In the genomic region with DNA sequence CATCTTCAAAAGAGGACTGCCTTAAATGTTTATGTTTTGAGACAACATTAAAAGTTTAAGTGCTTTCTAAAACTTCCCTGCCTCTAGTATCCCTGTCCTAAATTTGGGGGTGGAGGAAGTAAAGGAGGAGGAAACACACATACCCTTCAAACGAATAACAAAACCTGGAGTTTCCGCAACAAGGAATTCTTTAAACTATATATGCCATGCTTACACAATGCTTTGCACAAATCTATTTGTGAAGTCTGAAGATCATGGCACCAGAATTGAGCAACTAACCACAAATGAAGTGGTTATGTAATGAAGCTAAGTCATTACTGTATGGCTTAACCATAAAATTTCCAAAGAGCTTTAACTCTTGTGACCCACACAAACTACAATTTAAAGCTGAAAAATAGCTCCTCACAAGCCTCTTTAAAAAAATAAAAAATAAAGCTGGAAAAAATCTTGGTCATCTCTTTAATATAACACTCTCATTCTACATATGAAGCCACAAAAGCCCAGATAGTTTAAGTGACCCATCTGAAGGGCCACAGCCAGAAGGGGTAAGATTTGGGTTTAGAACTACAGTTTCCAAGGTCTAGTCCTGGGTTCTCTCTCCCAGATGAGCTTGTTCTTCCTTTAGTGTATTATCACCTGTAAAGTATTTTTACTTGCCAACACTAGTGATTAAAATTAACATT, we compare ENCODE assay signal across 1 cellular context.
TF ChIP-seq lines count a peak whose summit lies in the region.

No MANE protein-coding gene starts in this region.

TF ChIP-seq in HepG2, 621 proteins besides CTCF, POLR2A, EP300 and RAD21 (continued from another document and continues in another):
- TF ChIP-seq ZNF496 (CRISPR knock-in tag; IDR thresholded peaks at IDR 0.05; ENCODE audit: insufficient replicate concordance) (no peak), NR2F1 (CRISPR knock-in tag; IDR thresholded peaks at IDR 0.05) (peak in 1 of 2 experiments; percentile 52; a peak in 2 of 4 replicates), SMAD9 (CRISPR knock-in tag; IDR thresholded peaks at IDR 0.05) (no peak), ZNF343 (CRISPR knock-in tag; IDR thresholded peaks at IDR 0.05) (no peak), ZNF329 (CRISPR knock-in tag; IDR thresholded peaks at IDR 0.05; ENCODE audit: low read depth) (no peak), DNMT3B (CRISPR knock-in tag; conservative IDR thresholded peaks at IDR 0.05) (0 out of 2 replicates have a peak, but pooled peaks have one; percentile 44), REXO4 (CRISPR knock-in tag; IDR thresholded peaks at IDR 0.05; ENCODE audit: borderline replicate concordance) (no peak), CEBPG (CRISPR knock-in tag; IDR thresholded peaks at IDR 0.05) (peak; percentile 99), TGIF2 (CRISPR knock-in tag; IDR thresholded peaks at IDR 0.05) (peak; percentile 86), MIER3 (CRISPR knock-in tag; IDR thresholded peaks at IDR 0.05; ENCODE audit: borderline replicate concordance) (peak; percentile 66; the same call in 1 of the 2 replicates), KDM6A (CRISPR knock-in tag; IDR thresholded peaks at IDR 0.05; ENCODE audit: low read depth) (peak; percentile 71; the same call in 1 of the 2 replicates), ZNF138 (CRISPR knock-in tag; IDR thresholded peaks at IDR 0.05; ENCODE audit: low read depth) (no peak), SIN3A (IDR thresholded peaks at IDR 0.05; ENCODE audit: borderline replicate concordance, low read depth, low read length) (peak; percentile 83), NR2F2 (IDR thresholded peaks at IDR 0.05; ENCODE audit: borderline replicate concordance, low read depth) (peak; percentile 79; the same call in 1 of the 2 replicates), ZMYM2 (CRISPR knock-in tag; IDR thresholded peaks at IDR 0.05) (no peak), ZNF10 (CRISPR knock-in tag; IDR thresholded peaks at IDR 0.05; ENCODE audit: borderline replicate concordance, low read depth) (no peak), ZNF570 (CRISPR knock-in tag; IDR thresholded peaks at IDR 0.05; ENCODE audit: borderline replicate concordance) (no peak), SOX5 (CRISPR knock-in tag; IDR thresholded peaks at IDR 0.05; ENCODE audit: borderline replicate concordance) (peak; percentile 89), ZNF772 (CRISPR knock-in tag; IDR thresholded peaks at IDR 0.05) (no peak), POLR2AphosphoS2 (IDR thresholded peaks at IDR 0.05; ENCODE audit: low read depth, low read length) (no peak), ZNF616 (CRISPR knock-in tag; IDR thresholded peaks at IDR 0.05; ENCODE audit: low read depth) (no peak), CEBPB (IDR thresholded peaks at IDR 0.05; ENCODE audit: borderline replicate concordance, low read depth, low read length) (peak; percentile 99), SALL2 (CRISPR knock-in tag; IDR thresholded peaks at IDR 0.05) (no peak), IKZF1 (IDR thresholded peaks at IDR 0.05) (no peak), ZNF296 (CRISPR knock-in tag; conservative IDR thresholded peaks at IDR 0.05) (no peak), GTF3A (CRISPR knock-in tag; conservative IDR thresholded peaks at IDR 0.05) (no peak), NKX3-1 (CRISPR knock-in tag; IDR thresholded peaks at IDR 0.05) (0 out of 2 replicates have a peak, but pooled peaks have one; percentile 46), TARDBP (CRISPR knock-in tag; IDR thresholded peaks at IDR 0.05) (peak; percentile 90), NR3C1 (CRISPR knock-in tag; IDR thresholded peaks at IDR 0.05) (no peak), ZNF644 (CRISPR knock-in tag; IDR thresholded peaks at IDR 0.05; ENCODE audit: low read depth) (peak; percentile 78; the same call in 1 of the 2 replicates), TAF1 (CRISPR knock-in tag; IDR thresholded peaks at IDR 0.05) (no peak; the same call in 1 of the 2 replicates)
- TF ChIP-seq, protein P1, sequence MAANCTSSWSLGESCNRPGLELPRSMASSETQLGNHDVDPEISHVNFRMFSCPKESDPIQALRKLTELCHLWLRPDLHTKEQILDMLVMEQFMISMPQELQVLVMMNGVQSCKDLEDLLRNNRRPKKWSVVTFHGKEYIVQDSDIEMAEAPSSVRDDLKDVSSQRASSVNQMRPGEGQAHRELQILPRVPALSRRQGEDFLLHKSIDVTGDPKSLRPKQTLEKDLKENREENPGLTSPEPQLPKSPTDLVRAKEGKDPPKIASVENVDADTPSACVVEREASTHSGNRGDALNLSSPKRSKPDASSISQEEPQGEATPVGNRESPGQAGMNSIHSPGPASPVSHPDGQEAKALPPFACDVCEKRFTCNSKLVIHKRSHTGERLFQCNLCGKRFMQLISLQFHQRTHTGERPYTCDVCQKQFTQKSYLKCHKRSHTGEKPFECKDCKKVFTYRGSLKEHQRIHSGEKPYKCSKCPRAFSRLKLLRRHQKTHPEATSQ (CRISPR knock-in tag; IDR thresholded peaks at IDR 0.05; ENCODE audit: borderline replicate concordance): peak; percentile 70; the same call in 1 of the 2 replicates
- TF ChIP-seq, protein P2, sequence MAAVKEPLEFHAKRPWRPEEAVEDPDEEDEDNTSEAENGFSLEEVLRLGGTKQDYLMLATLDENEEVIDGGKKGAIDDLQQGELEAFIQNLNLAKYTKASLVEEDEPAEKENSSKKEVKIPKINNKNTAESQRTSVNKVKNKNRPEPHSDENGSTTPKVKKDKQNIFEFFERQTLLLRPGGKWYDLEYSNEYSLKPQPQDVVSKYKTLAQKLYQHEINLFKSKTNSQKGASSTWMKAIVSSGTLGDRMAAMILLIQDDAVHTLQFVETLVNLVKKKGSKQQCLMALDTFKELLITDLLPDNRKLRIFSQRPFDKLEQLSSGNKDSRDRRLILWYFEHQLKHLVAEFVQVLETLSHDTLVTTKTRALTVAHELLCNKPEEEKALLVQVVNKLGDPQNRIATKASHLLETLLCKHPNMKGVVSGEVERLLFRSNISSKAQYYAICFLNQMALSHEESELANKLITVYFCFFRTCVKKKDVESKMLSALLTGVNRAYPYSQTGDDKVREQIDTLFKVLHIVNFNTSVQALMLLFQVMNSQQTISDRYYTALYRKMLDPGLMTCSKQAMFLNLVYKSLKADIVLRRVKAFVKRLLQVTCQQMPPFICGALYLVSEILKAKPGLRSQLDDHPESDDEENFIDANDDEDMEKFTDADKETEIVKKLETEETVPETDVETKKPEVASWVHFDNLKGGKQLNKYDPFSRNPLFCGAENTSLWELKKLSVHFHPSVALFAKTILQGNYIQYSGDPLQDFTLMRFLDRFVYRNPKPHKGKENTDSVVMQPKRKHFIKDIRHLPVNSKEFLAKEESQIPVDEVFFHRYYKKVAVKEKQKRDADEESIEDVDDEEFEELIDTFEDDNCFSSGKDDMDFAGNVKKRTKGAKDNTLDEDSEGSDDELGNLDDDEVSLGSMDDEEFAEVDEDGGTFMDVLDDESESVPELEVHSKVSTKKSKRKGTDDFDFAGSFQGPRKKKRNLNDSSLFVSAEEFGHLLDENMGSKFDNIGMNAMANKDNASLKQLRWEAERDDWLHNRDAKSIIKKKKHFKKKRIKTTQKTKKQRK (IDR thresholded peaks at IDR 0.05; ENCODE audit: low read length): no peak
- TF ChIP-seq, protein P3, sequence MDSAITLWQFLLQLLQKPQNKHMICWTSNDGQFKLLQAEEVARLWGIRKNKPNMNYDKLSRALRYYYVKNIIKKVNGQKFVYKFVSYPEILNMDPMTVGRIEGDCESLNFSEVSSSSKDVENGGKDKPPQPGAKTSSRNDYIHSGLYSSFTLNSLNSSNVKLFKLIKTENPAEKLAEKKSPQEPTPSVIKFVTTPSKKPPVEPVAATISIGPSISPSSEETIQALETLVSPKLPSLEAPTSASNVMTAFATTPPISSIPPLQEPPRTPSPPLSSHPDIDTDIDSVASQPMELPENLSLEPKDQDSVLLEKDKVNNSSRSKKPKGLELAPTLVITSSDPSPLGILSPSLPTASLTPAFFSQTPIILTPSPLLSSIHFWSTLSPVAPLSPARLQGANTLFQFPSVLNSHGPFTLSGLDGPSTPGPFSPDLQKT (CRISPR knock-in tag; IDR thresholded peaks at IDR 0.05; ENCODE audit: borderline replicate concordance): no peak
- TF ChIP-seq, protein P4, sequence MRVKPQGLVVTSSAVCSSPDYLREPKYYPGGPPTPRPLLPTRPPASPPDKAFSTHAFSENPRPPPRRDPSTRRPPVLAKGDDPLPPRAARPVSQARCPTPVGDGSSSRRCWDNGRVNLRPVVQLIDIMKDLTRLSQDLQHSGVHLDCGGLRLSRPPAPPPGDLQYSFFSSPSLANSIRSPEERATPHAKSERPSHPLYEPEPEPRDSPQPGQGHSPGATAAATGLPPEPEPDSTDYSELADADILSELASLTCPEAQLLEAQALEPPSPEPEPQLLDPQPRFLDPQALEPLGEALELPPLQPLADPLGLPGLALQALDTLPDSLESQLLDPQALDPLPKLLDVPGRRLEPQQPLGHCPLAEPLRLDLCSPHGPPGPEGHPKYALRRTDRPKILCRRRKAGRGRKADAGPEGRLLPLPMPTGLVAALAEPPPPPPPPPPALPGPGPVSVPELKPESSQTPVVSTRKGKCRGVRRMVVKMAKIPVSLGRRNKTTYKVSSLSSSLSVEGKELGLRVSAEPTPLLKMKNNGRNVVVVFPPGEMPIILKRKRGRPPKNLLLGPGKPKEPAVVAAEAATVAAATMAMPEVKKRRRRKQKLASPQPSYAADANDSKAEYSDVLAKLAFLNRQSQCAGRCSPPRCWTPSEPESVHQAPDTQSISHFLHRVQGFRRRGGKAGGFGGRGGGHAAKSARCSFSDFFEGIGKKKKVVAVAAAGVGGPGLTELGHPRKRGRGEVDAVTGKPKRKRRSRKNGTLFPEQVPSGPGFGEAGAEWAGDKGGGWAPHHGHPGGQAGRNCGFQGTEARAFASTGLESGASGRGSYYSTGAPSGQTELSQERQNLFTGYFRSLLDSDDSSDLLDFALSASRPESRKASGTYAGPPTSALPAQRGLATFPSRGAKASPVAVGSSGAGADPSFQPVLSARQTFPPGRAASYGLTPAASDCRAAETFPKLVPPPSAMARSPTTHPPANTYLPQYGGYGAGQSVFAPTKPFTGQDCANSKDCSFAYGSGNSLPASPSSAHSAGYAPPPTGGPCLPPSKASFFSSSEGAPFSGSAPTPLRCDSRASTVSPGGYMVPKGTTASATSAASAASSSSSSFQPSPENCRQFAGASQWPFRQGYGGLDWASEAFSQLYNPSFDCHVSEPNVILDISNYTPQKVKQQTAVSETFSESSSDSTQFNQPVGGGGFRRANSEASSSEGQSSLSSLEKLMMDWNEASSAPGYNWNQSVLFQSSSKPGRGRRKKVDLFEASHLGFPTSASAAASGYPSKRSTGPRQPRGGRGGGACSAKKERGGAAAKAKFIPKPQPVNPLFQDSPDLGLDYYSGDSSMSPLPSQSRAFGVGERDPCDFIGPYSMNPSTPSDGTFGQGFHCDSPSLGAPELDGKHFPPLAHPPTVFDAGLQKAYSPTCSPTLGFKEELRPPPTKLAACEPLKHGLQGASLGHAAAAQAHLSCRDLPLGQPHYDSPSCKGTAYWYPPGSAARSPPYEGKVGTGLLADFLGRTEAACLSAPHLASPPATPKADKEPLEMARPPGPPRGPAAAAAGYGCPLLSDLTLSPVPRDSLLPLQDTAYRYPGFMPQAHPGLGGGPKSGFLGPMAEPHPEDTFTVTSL (CRISPR knock-in tag; IDR thresholded peaks at IDR 0.05; ENCODE audit: borderline replicate concordance): 0 out of 2 replicates have a peak, but pooled peaks have one; percentile 23
- TF ChIP-seq, protein P5, sequence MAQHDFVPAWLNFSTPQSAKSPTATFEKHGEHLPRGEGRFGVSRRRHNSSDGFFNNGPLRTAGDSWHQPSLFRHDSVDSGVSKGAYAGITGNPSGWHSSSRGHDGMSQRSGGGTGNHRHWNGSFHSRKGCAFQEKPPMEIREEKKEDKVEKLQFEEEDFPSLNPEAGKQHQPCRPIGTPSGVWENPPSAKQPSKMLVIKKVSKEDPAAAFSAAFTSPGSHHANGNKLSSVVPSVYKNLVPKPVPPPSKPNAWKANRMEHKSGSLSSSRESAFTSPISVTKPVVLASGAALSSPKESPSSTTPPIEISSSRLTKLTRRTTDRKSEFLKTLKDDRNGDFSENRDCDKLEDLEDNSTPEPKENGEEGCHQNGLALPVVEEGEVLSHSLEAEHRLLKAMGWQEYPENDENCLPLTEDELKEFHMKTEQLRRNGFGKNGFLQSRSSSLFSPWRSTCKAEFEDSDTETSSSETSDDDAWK (CRISPR knock-in tag; IDR thresholded peaks at IDR 0.05): no peak
- TF ChIP-seq, protein P6, sequence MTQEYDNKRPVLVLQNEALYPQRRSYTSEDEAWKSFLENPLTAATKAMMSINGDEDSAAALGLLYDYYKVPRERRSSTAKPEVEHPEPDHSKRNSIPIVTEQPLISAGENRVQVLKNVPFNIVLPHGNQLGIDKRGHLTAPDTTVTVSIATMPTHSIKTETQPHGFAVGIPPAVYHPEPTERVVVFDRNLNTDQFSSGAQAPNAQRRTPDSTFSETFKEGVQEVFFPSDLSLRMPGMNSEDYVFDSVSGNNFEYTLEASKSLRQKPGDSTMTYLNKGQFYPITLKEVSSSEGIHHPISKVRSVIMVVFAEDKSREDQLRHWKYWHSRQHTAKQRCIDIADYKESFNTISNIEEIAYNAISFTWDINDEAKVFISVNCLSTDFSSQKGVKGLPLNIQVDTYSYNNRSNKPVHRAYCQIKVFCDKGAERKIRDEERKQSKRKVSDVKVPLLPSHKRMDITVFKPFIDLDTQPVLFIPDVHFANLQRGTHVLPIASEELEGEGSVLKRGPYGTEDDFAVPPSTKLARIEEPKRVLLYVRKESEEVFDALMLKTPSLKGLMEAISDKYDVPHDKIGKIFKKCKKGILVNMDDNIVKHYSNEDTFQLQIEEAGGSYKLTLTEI (CRISPR knock-in tag; conservative IDR thresholded peaks at IDR 0.05): no peak
- TF ChIP-seq, protein P7, sequence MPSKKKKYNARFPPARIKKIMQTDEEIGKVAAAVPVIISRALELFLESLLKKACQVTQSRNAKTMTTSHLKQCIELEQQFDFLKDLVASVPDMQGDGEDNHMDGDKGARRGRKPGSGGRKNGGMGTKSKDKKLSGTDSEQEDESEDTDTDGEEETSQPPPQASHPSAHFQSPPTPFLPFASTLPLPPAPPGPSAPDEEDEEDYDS (CRISPR knock-in tag; IDR thresholded peaks at IDR 0.05): peak; percentile 67
- TF ChIP-seq, protein P8, sequence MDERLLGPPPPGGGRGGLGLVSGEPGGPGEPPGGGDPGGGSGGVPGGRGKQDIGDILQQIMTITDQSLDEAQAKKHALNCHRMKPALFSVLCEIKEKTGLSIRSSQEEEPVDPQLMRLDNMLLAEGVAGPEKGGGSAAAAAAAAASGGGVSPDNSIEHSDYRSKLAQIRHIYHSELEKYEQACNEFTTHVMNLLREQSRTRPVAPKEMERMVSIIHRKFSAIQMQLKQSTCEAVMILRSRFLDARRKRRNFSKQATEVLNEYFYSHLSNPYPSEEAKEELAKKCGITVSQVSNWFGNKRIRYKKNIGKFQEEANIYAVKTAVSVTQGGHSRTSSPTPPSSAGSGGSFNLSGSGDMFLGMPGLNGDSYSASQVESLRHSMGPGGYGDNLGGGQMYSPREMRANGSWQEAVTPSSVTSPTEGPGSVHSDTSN (CRISPR knock-in tag; IDR thresholded peaks at IDR 0.05): no peak
- TF ChIP-seq, protein P9, sequence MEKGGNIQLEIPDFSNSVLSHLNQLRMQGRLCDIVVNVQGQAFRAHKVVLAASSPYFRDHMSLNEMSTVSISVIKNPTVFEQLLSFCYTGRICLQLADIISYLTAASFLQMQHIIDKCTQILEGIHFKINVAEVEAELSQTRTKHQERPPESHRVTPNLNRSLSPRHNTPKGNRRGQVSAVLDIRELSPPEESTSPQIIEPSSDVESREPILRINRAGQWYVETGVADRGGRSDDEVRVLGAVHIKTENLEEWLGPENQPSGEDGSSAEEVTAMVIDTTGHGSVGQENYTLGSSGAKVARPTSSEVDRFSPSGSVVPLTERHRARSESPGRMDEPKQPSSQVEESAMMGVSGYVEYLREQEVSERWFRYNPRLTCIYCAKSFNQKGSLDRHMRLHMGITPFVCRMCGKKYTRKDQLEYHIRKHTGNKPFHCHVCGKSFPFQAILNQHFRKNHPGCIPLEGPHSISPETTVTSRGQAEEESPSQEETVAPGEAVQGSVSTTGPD (CRISPR knock-in tag; IDR thresholded peaks at IDR 0.05): peak; percentile 84
